ENCODE assay signal across 8 cellular contexts in genomic region chr10:73998623-73999622, GRCh38. TPM values are rescaled to one million over a fixed set of nuclear protein-coding genes. Genes with fewer than 3 reads are reported as not detected.
DNase-seq lines count a peak whose midpoint lies in the region; ATAC-seq, FAIRE-seq and TF ChIP-seq lines count a peak whose summit lies in the region.

No MANE protein-coding gene starts in this region.

- H2AK5ac ChIP-seq in mesendoderm (ENCODE audit: low read length): peak overlapping the region; percentile 75

- H3K4me3 ChIP-seq in KMS-11 (IDR thresholded peaks at IDR 0.05; ENCODE audit: insufficient read depth, low read depth, low read length) (no peak overlapping the region), endothelial cell of umbilical vein (replicated peaks in 1 of 3; ENCODE audit: insufficient read depth in 1 of 3, low read depth in 1 of 3, low read length in 3 of 3) (peak overlapping the region; percentile 73 to 91 (median 86)), mesendoderm (ENCODE audit: low read length) (peak overlapping the region; percentile 99), thoracic aorta (peak overlapping the region; percentile 93)

- TSS peak; percentile 59 for BruUV-seq in endothelial cell of umbilical vein (replicated peaks; lab: Mats Ljungman, UMichigan)

- H3K9me3 ChIP-seq in endothelial cell of umbilical vein (replicated peaks; ENCODE audit: control insufficient read depth, insufficient read depth, low read length) (no peaks in the 10 kb centered on the region), thoracic aorta (no peaks in the 10 kb centered on the region)

- ATAC-seq in thoracic aorta (ENCODE audit: insufficient number of reproducible peaks, low FRiP score, low read depth) (peak; percentile 44), GM19397 (IDR thresholded peaks at IDR 0.05; ENCODE audit: unreplicated experiment) (no peak)

- TF ChIP-seq CTCF in KMS-11 (conservative IDR thresholded peaks at IDR 0.05; ENCODE audit: low read depth, low read length) (no peak), endothelial cell of umbilical vein (IDR thresholded peaks at IDR 0.05; ENCODE audit: extremely low read depth in 1 of 2, insufficient read depth in 1 of 2, low read depth in 1 of 2, low read length in 2 of 2) (peak; percentile 49 to 70), thoracic aorta (IDR thresholded peaks at IDR 0.05) (peak; percentile 57), GM10266 (IDR thresholded peaks at IDR 0.05; ENCODE audit: control insufficient read depth, insufficient read depth, low read depth, missing control alignments) (no peak)

- no peak overlapping the region for H2BK15ac ChIP-seq in mesendoderm (replicated peaks; ENCODE audit: low read depth)

- DNase-seq in EL (peak; percentile 92), endothelial cell of umbilical vein (ENCODE audit: low read depth, low spot score) (peak; percentile 84), mesendoderm (peak; percentile 89), thoracic aorta (ENCODE audit: low spot score) (peak; percentile 57), GM10266 (ENCODE audit: extremely low spot score) (no peak)
- peak; percentile 18 for DNase-seq in activated CD4-positive, alpha-beta T cell treated with anti-CD3 and anti-CD28 coated beads, Interleukin-2, amount 10 ng/mL, durations not matched to agents 7 days and 5 days

- no peak overlapping the region for H4K8ac ChIP-seq in mesendoderm (ENCODE audit: low read depth, low read length)

- H2BK5ac ChIP-seq in mesendoderm (ENCODE audit: low read length): peak overlapping the region; percentile 74

- no peaks in the 10 kb centered on the region for H3K9me3 Mint-ChIP-seq in activated CD4-positive, alpha-beta T cell treated with anti-CD3 and anti-CD28 coated beads, Interleukin-2, amount 10 ng/mL, durations not matched to agents 7 days and 5 days

- H2BK120ac ChIP-seq in mesendoderm (ENCODE audit: low read depth, low read length): no peak overlapping the region

- CTCF ChIA-PET in activated CD4-positive, alpha-beta T cell treated with anti-CD3 and anti-CD28 coated beads, Interleukin-2, amount 10 ng/mL, durations not matched to agents 7 days and 5 days (lab: Charles Lee): interaction anchor here (0.5 to 1.6 kb wide), 4 partner anchors 10 to 1043 kb away, joined by 3 to 4 read pairs (median 3); no protein-coding TSS in a partner anchor
- CTCF ChIA-PET in endothelial cell of umbilical vein (lab: Charles Lee): interaction anchor here (0.8 to 5.4 kb wide), 17 partner anchors 13 to 113 kb away, joined by 3 to 62 read pairs (median 5); no protein-coding TSS in a partner anchor

- H2AFZ ChIP-seq in KMS-11 (ENCODE audit: low read depth) (peak overlapping the region; percentile 70), endothelial cell of umbilical vein (ENCODE audit: low read depth, low read length) (no peak overlapping the region)

- FAIRE-seq in endothelial cell of umbilical vein (lab: Jason Lieb, UNC): peak; percentile 75

- no peak for TF ChIP-seq POLR2A in endothelial cell of umbilical vein (IDR thresholded peaks at IDR 0.05; ENCODE audit: low read depth, low read length)

- peak overlapping the region; percentile 88 for H3K4me2 ChIP-seq in KMS-11
- peak overlapping the region; percentile 89 for H3K4me2 ChIP-seq in endothelial cell of umbilical vein (ENCODE audit: insufficient read depth, low read length)
- peak overlapping the region; percentile 100 for H3K4me2 ChIP-seq in mesendoderm (ENCODE audit: low read length)

- H3K36me3 ChIP-seq in KMS-11 (ENCODE audit: insufficient read depth): no peaks in the 10 kb centered on the region
- H3K36me3 ChIP-seq in endothelial cell of umbilical vein (ENCODE audit: control insufficient read depth in 2 of 2, extremely low read depth in 1 of 2, insufficient read depth in 2 of 2, low read length in 2 of 2): no peaks in the 10 kb centered on the region
- H3K36me3 ChIP-seq in mesendoderm (ENCODE audit: control insufficient read depth, insufficient read depth, low read length): no peaks in the 10 kb centered on the region
- no peaks in the 10 kb centered on the region for H3K36me3 ChIP-seq in thoracic aorta

- H3K4me1 ChIP-seq in KMS-11 (ENCODE audit: low read depth, poor library complexity, severe bottlenecking) (peaks cover 25% of the 10 kb centered on the region), endothelial cell of umbilical vein (ENCODE audit: control insufficient read depth, extremely low read depth, insufficient read depth, low read length) (peaks cover 17% of the 10 kb centered on the region), mesendoderm (ENCODE audit: control insufficient read depth, low read depth, low read length) (peaks cover 2% of the 10 kb centered on the region), thoracic aorta (ENCODE audit: control insufficient read depth in 1 of 2, low read depth in 2 of 2) (peaks cover 8 to 40% of the 10 kb centered on the region in 2 donors)

- no CpG with 5 or more reads among the region's 36 CpGs for WGBS in mesendoderm (ENCODE audit: extremely low coverage, insufficient coverage, low lambda C conversion rate)

- H4K20me1 ChIP-seq in KMS-11 (ENCODE audit: insufficient read depth) (no peaks in the 10 kb centered on the region), endothelial cell of umbilical vein (replicated peaks; ENCODE audit: control insufficient read depth, extremely low read depth, insufficient read depth, low read length) (no peaks in the 10 kb centered on the region)

- H4K5ac ChIP-seq in mesendoderm (ENCODE audit: low read length): no peak overlapping the region

- H3K9me1 ChIP-seq in endothelial cell of umbilical vein (replicated peaks; ENCODE audit: control insufficient read depth, extremely low read depth, insufficient read depth, low read length): no peaks in the 10 kb centered on the region

- H3K27ac ChIP-seq in KMS-11 (peak overlapping the region; percentile 51), endothelial cell of umbilical vein (ENCODE audit: insufficient read depth, low read depth, low read length) (peak overlapping the region; percentile 83), mesendoderm (ENCODE audit: low read depth, low read length) (peak overlapping the region; percentile 88), thoracic aorta (peak overlapping the region; percentile 95 to 97)

- peak overlapping the region; percentile 97 for H3K4me3 Mint-ChIP-seq in activated CD4-positive, alpha-beta T cell treated with anti-CD3 and anti-CD28 coated beads, Interleukin-2, amount 10 ng/mL, durations not matched to agents 7 days and 5 days

- H3K79me1 ChIP-seq in mesendoderm (ENCODE audit: low read length): peaks cover 3% of the 10 kb centered on the region

- H3K27ac Mint-ChIP-seq in activated CD4-positive, alpha-beta T cell treated with anti-CD3 and anti-CD28 coated beads, Interleukin-2, amount 10 ng/mL, durations not matched to agents 7 days and 5 days: peak overlapping the region; percentile 69

- H3K4ac ChIP-seq in mesendoderm (ENCODE audit: low read depth, low read length): no peak overlapping the region

- peaks cover 6% of the 10 kb centered on the region; the same call in 1 of the 2 replicates for H3K79me2 ChIP-seq in KMS-11 (ENCODE audit: insufficient read depth, low read depth)
- peaks cover 59% of the 10 kb centered on the region for H3K79me2 ChIP-seq in endothelial cell of umbilical vein (ENCODE audit: control insufficient read depth, insufficient read depth, low read length)
- peaks cover 55% of the 10 kb centered on the region for H3K79me2 ChIP-seq in mesendoderm (ENCODE audit: control insufficient read depth, insufficient read depth, low read length)

- H3K9ac ChIP-seq in KMS-11: peak overlapping the region; percentile 78
- H3K9ac ChIP-seq in endothelial cell of umbilical vein (replicated peaks; ENCODE audit: extremely low read depth, insufficient read depth, low read length): peak overlapping the region; percentile 95
- H3K9ac ChIP-seq in mesendoderm (ENCODE audit: low read length): peak overlapping the region; percentile 99

- peaks cover 63% of the 10 kb centered on the region for H3K4me1 Mint-ChIP-seq in activated CD4-positive, alpha-beta T cell treated with anti-CD3 and anti-CD28 coated beads, Interleukin-2, amount 10 ng/mL, durations not matched to agents 7 days and 5 days

- peak overlapping the region; percentile 99 for H3K56ac ChIP-seq in mesendoderm (ENCODE audit: low read length)

- no peaks in the 10 kb centered on the region for H3K27me3 Mint-ChIP-seq in activated CD4-positive, alpha-beta T cell treated with anti-CD3 and anti-CD28 coated beads, Interleukin-2, amount 10 ng/mL, durations not matched to agents 7 days and 5 days

- dilution Hi-C loops in endothelial cell of umbilical vein (cut with MboI; ENCODE audit: extremely low pct_ligation_motif_present, low sequenced_read_pairs): no loop called here

- peak overlapping the region; percentile 98 for H3K23ac ChIP-seq in mesendoderm (ENCODE audit: low read length)

- H3K18ac ChIP-seq in mesendoderm (ENCODE audit: low read length): peak overlapping the region; percentile 46

- H3K27me3 ChIP-seq in KMS-11 (ENCODE audit: insufficient read depth, low read depth) (no peaks in the 10 kb centered on the region), endothelial cell of umbilical vein (ENCODE audit: control insufficient read depth in 2 of 2, insufficient read depth in 2 of 2, low read length in 2 of 2) (no peaks in the 10 kb centered on the region), mesendoderm (ENCODE audit: insufficient read depth, low read length, poor library complexity) (no peaks in the 10 kb centered on the region), thoracic aorta (replicated peaks; ENCODE audit: insufficient read depth) (no peaks in the 10 kb centered on the region)

- POLR2A ChIA-PET in activated CD4-positive, alpha-beta T cell treated with anti-CD3 and anti-CD28 coated beads, Interleukin-2, amount 10 ng/mL, durations not matched to agents 7 days and 5 days (lab: Charles Lee): no interaction called here
- POLR2A ChIA-PET in endothelial cell of umbilical vein (lab: Charles Lee): interaction anchor here (0.5 to 2.8 kb wide), 12 partner anchors 11 to 227 kb away, joined by 3 to 22 read pairs (median 4); a partner anchor contains a TSS

- intact Hi-C loops in endothelial cell of umbilical vein (cut with micrococcal nuclease): loop anchor here (1.0 to 5.0 kb wide), 5 partner anchors 33 to 113 kb away; no protein-coding TSS in a partner anchor

- H3K36me3 Mint-ChIP-seq in activated CD4-positive, alpha-beta T cell treated with anti-CD3 and anti-CD28 coated beads, Interleukin-2, amount 10 ng/mL, durations not matched to agents 7 days and 5 days (ENCODE audit: low read depth): peaks cover 32% of the 10 kb centered on the region

RNA-seq across cellular contexts. Expression of gene VCL, which starts 1.0 kb away (rescaled TPM):
- total RNA-seq in activated CD4-positive, alpha-beta T cell treated with anti-CD3 and anti-CD28 coated beads, Interleukin-2, amount 10 ng/mL, durations not matched to agents 7 days and 5 days: 10 to 100 TPM; 75.5 to 86.4 TPM
- total RNA-seq in endothelial cell of umbilical vein (203 and 231 TPM in 2 replicates), thoracic aorta (100 to 1,000 TPM; 346 to 348 TPM)
- 92.7 and 95.4 TPM in 2 replicates for polyA plus RNA-seq in endothelial cell of umbilical vein
- 82.0 and 83.1 TPM in 2 replicates for polyA plus RNA-seq in endothelial cell of umbilical vein (2011; cell fraction: cytosol; rRNA removed)
- 242 and 287 TPM in 2 replicates for polyA plus RNA-seq in endothelial cell of umbilical vein (2011; cell fraction: nucleus; rRNA removed)
- 141 and 150 TPM in 2 replicates for polyA plus RNA-seq in endothelial cell of umbilical vein (2012)
- polyA minus RNA-seq in endothelial cell of umbilical vein: 182 and 207 TPM in 2 replicates
- 40.0 TPM for polyA minus RNA-seq in endothelial cell of umbilical vein (2011; cell fraction: cytosol; rRNA and poly(A)+ RNA removed)
- polyA minus RNA-seq in endothelial cell of umbilical vein (2011; cell fraction: nucleus; rRNA and poly(A)+ RNA removed): 197 and 317 TPM in 2 replicates
- 212 TPM for polyA plus RNA-seq in mesendoderm (2013, experiment 1 of 2)
- polyA plus RNA-seq in mesendoderm (2013, experiment 2 of 2): 218 TPM

Comparison
In these comparisons a context has a peak if more than half of its experiments do, and no peak if none do; other contexts are left out.
1. CTCF ChIP-seq: peak in endothelial cell of umbilical vein (2 of 2) and thoracic aorta (single experiment); none in KMS-11 (single experiment) and GM10266 (single experiment).
2. Peak in every context shown above with its lines, with median percentiles within 50 percentile points of each other: H3K27ac ChIP-seq, H3K4me2 ChIP-seq and H3K9ac ChIP-seq.